Comparison of ENCODE assay signal across 12 cellular contexts in genomic region chr16:56551796-56552738, GRCh38. TPM values are rescaled to one million over a fixed set of nuclear protein-coding genes. Genes with fewer than 3 reads are reported as not detected.
DNase-seq lines count a peak whose midpoint lies in the region; ATAC-seq and TF ChIP-seq lines count a peak whose summit lies in the region.
"Had no signal": no experiment of that assay in that cellular context is flagged by ENCODE, and none has a peak within 500 bp of the region (broad histone marks: within the 10 kb centered on the region; RNA-seq: fewer than 3 reads in every experiment).

No MANE protein-coding gene starts in this region.

- peak overlapping the region; percentile 90 to 97 (median 91) for H3K27ac Mint-ChIP-seq in brain
- H3K27ac Mint-ChIP-seq: activated B cell treated with CpG ODN at 0.5 μM for 24 hours had no signal

- H3K4me3 ChIP-seq in NB4 (ENCODE audit: low read depth, low read length) (no peak overlapping the region), tibial nerve (no peak overlapping the region)
- H3K4me3 ChIP-seq: esophagus muscularis mucosa, testis had no signal

- H3K27me3 ChIP-seq in tibial nerve, result no peaks in the 10 kb centered on the region
- H3K27me3 ChIP-seq: testis had no signal

- 25 to 26% methylated on average over 11 of the region's 11 CpGs for WGBS in tibial nerve, 2 donors

- H3K9me3 Mint-ChIP-seq in brain, result peaks cover 0 to 3% (median 0%) of the 10 kb centered on the region in 5 experiments
- H3K9me3 Mint-ChIP-seq: activated B cell treated with CpG ODN at 0.5 μM for 24 hours had no signal

- H3K4me1 Mint-ChIP-seq in brain, result peaks cover 45% of the 10 kb centered on the region

- peak overlapping the region in 1 of 5 experiments; percentile 60 for H3K4me3 Mint-ChIP-seq in brain
- H3K4me3 Mint-ChIP-seq: activated B cell treated with CpG ODN at 0.5 μM for 24 hours had no signal

- ATAC-seq in GM21737 (IDR thresholded peaks at IDR 0.05; ENCODE audit: unreplicated experiment) (no peak), GM21825 (IDR thresholded peaks at IDR 0.05; ENCODE audit: unreplicated experiment) (no peak)

- peaks cover 0 to 29% (median 26%) of the 10 kb centered on the region in 4 donors for H3K4me1 ChIP-seq in tibial nerve
- H3K4me1 ChIP-seq: testis had no signal

- TF ChIP-seq POLR2A in NB4 (IDR thresholded peaks at IDR 0.05; ENCODE audit: extremely low read depth, insufficient read length), result no peak
- no peak for TF ChIP-seq POLR2A in tibial nerve (IDR thresholded peaks at IDR 0.05)

- no peaks in the 10 kb centered on the region for H3K9me3 ChIP-seq in tibial nerve
- H3K9me3 ChIP-seq: esophagus muscularis mucosa, testis had no signal

- no peaks in the 10 kb centered on the region for H3K36me3 ChIP-seq in tibial nerve
- H3K36me3 ChIP-seq: esophagus muscularis mucosa had no signal

- peaks cover 4% of the 10 kb centered on the region for H3K27me3 Mint-ChIP-seq in brain

- DNase-seq in NB4 (ENCODE audit: low read depth) (peak; percentile 11), lung microvascular endothelial cell (ENCODE audit: low read depth in 2 of 2) (peak; percentile 2 to 11), tibial nerve (ENCODE audit: low spot score in 2 of 2) (no peak), HuH-7.5 (ENCODE audit: low spot score) (no peak)
- DNase-seq: activated B cell treated with CpG ODN at 0.5 μM for 24 hours, Karpas-422, OCI-M1, testis had no signal

- H3K36me3 Mint-ChIP-seq in brain, result no peaks in the 10 kb centered on the region

- TF ChIP-seq EP300 in tibial nerve (IDR thresholded peaks at IDR 0.05), result no peak

- H3K27ac ChIP-seq in tibial nerve, result peak overlapping the region in 3 of 4 donors; percentile 21 to 98 (median 80)
- H3K27ac ChIP-seq: esophagus muscularis mucosa, testis had no signal

- no peak for TF ChIP-seq CTCF in NB4 (IDR thresholded peaks at IDR 0.05; ENCODE audit: low read depth, low read length)
- no peak for TF ChIP-seq CTCF in brain (conservative IDR thresholded peaks at IDR 0.05)
- TF ChIP-seq CTCF in tibial nerve (IDR thresholded peaks at IDR 0.05), result no peak

RNA-seq across cellular contexts. Expression of gene MT4, which starts 12.8 kb away (rescaled TPM):
- not detected for polyA plus RNA-seq in brain (ENCODE audit: insufficient read depth, low read depth, low replicate concordance)
- total RNA-seq in lung microvascular endothelial cell (not detected in 2 replicates), tibial nerve (not detected)
- total RNA-seq: activated B cell treated with CpG ODN at 0.5 μM for 24 hours, esophagus muscularis mucosa, testis had no signal

RNA-seq across cellular contexts. Expression of gene BBS2, which starts 32.2 kb away (rescaled TPM):
- polyA plus RNA-seq in brain (ENCODE audit: insufficient read depth, low read depth, low replicate concordance), result 65.6 TPM
- 29.0 and 37.7 TPM in 2 replicates for total RNA-seq in lung microvascular endothelial cell
- 100 to 1,000 TPM in 3 of 4 donors, 10 to 100 TPM in 1; 79.8 to 144 (median 120) TPM for total RNA-seq in tibial nerve

RNA-seq across cellular contexts. Expression of gene MT3, which starts 37.3 kb away (rescaled TPM):
- polyA plus RNA-seq in brain (ENCODE audit: insufficient read depth, low read depth, low replicate concordance), result 874 TPM
- total RNA-seq in lung microvascular endothelial cell, result not detected in 2 replicates
- 100 to 1,000 TPM in 3 of 4 donors, 10 to 100 TPM in 1; 92.4 to 291 (median 156) TPM for total RNA-seq in tibial nerve
- total RNA-seq: activated B cell treated with CpG ODN at 0.5 μM for 24 hours had no signal

RNA-seq across cellular contexts. Expression of gene MT2A, which starts 56.3 kb away (rescaled TPM):
- 280 TPM for polyA plus RNA-seq in brain (ENCODE audit: insufficient read depth, low read depth, low replicate concordance)
- total RNA-seq in lung microvascular endothelial cell (44.2 and 72.8 TPM in 2 replicates), tibial nerve (100 to 1,000 TPM; 154 to 612 (median 354) TPM)

Comparison
In these comparisons a context has a peak if more than half of its experiments do, and no peak if none do; other contexts are left out.
1. DNase-seq: peak in NB4 (single experiment) and lung microvascular endothelial cell (2 of 2); none in tibial nerve (0 of 2) and HuH-7.5 (single experiment).
2. RNA of gene MT3, which starts 37.3 kb away (total RNA-seq): 92.4 to 291 TPM in tibial nerve; not detected in lung microvascular endothelial cell; every median in the first group is over 10 times any median in the second.